Comparison of ENCODE assay signal across 10 cellular contexts in genomic region chr2:196113061-196113974, GRCh38. TPM values are rescaled to one million over a fixed set of nuclear protein-coding genes. Genes with fewer than 3 reads are reported as not detected.
DNase-seq lines count a peak whose midpoint lies in the region; ATAC-seq and TF ChIP-seq lines count a peak whose summit lies in the region.
"Had no signal": no experiment of that assay in that cellular context is flagged by ENCODE, and none has a peak within 500 bp of the region (broad histone marks: within the 10 kb centered on the region; RNA-seq: fewer than 3 reads in every experiment).

No MANE protein-coding gene starts in this region.

- H3K4me2 ChIP-seq in PC-9: no peak overlapping the region

- TF ChIP-seq CTCF in fibroblast of mammary gland (conservative IDR thresholded peaks at IDR 0.05; ENCODE audit: control insufficient read depth, insufficient read depth, low read depth, low read length) (no peak), PC-9 (conservative IDR thresholded peaks at IDR 0.05) (no peak)

- no peaks in the 10 kb centered on the region for H3K27me3 ChIP-seq in SJCRH30
- H3K27me3 ChIP-seq in PC-9 (ENCODE audit: insufficient read depth, low read depth): no peaks in the 10 kb centered on the region

- H3F3A ChIP-seq in PC-9 (ENCODE audit: insufficient read depth, low read depth): no peaks in the 10 kb centered on the region

- ATAC-seq in HG03460 (IDR thresholded peaks at IDR 0.05; ENCODE audit: unreplicated experiment) (no peak), HG02938 (IDR thresholded peaks at IDR 0.05; ENCODE audit: unreplicated experiment) (no peak)
- ATAC-seq: left lobe of liver had no signal

- intact Hi-C loops in PC-9 (cut with micrococcal nuclease; ENCODE audit: unreplicated experiment): no loop called here

- H2AFZ ChIP-seq in PC-9: no peak overlapping the region

- no TSS peak for BruUV-seq in PC-9 (replicated peaks; lab: Mats Ljungman, UMichigan)

- DNase-seq in AG20443 (ENCODE audit: low spot score): peak; percentile 51
- DNase-seq in SJCRH30: peak; percentile 45 to 78
- peak; percentile 79 for DNase-seq in fibroblast of mammary gland (ENCODE audit: low read depth)
- peak; percentile 67 for DNase-seq in non-pigmented ciliary epithelial cell (ENCODE audit: low read depth)
- no peak for DNase-seq in PC-9
- no peak for DNase-seq in NCI-H524 treated with DMSO at 0.1 percent for 48 hours (lab: John Stamatoyannopoulos, UW)
- DNase-seq: NCI-H2081 had no signal

- H4K20me1 ChIP-seq in PC-9 (ENCODE audit: insufficient read depth): no peaks in the 10 kb centered on the region

- POLR2A ChIA-PET in PC-9 (lab: Charles Lee; ENCODE audit: unreplicated experiment): interaction anchor here (0.6 kb wide), 1 partner anchor 160 kb away, joined by 5 read pairs; no protein-coding TSS in a partner anchor

- H3K27ac ChIP-seq in SJCRH30 (peak overlapping the region; percentile 88), PC-9 (no peak overlapping the region)

- H3K79me2 ChIP-seq in PC-9 (ENCODE audit: low read depth): no peaks in the 10 kb centered on the region

- H3K4me1 ChIP-seq in SJCRH30 (peaks cover 21% of the 10 kb centered on the region), PC-9 (replicated peaks; ENCODE audit: insufficient read depth) (no peaks in the 10 kb centered on the region)

- CTCF ChIA-PET in PC-9 (lab: Charles Lee): interaction anchor here (0.7 kb wide), 2 partner anchors 164 to 178 kb away, joined by 3 to 8 read pairs; no protein-coding TSS in a partner anchor

- H3K9me3 ChIP-seq in SJCRH30 (replicated peaks) (no peaks in the 10 kb centered on the region), PC-9 (ENCODE audit: insufficient read depth, low read depth) (no peaks in the 10 kb centered on the region)

- H3K4me3 ChIP-seq in SJCRH30 (peak overlapping the region; percentile 47), fibroblast of mammary gland (ENCODE audit: control insufficient read depth, low read depth, low read length) (no peak overlapping the region), PC-9 (no peak overlapping the region)

- no peaks in the 10 kb centered on the region for H3K36me3 ChIP-seq in SJCRH30
- no peaks in the 10 kb centered on the region for H3K36me3 ChIP-seq in PC-9 (ENCODE audit: low read depth)

- no peaks in the 10 kb centered on the region for H3K9me2 ChIP-seq in PC-9 (ENCODE audit: insufficient read depth)

RNA-seq across cellular contexts. Expression of gene DNAH7, which starts 44.7 kb away (rescaled TPM):
- total RNA-seq in SJCRH30 (2014; rRNA removed; shearing (Covaris generic)): 0.20 and 0.32 TPM in 2 replicates
- 2.2 and 3.8 TPM in 2 replicates for total RNA-seq in PC-9 (2021)

RNA-seq across cellular contexts. Expression of gene STK17B, which starts 58.1 kb away (rescaled TPM):
- 138 and 165 TPM in 2 replicates for total RNA-seq in SJCRH30 (2014; rRNA removed; shearing (Covaris generic))
- total RNA-seq in PC-9 (2021): 10.8 and 14.9 TPM in 2 replicates

Comparison
In these comparisons a context has a peak if more than half of its experiments do, and no peak if none do; other contexts are left out.
1. DNase-seq: peak in AG20443 (single experiment), SJCRH30 (2 of 2), fibroblast of mammary gland (single experiment) and non-pigmented ciliary epithelial cell (single experiment); none in PC-9 (0 of 2) and NCI-H524 treated with DMSO at 0.1 percent for 48 hours (single experiment).